In genomic region chr9:76690575-76691370, GRCh38 we compare ENCODE assay signal across 26 cellular contexts.
A peak's percentile ranks its signal among the peaks of the same experiment; 100 is the strongest.
DNase-seq lines count a peak whose midpoint lies in the region; ATAC-seq and TF ChIP-seq lines count a peak whose summit lies in the region.
"Had no signal": no experiment of that assay in that cellular context is flagged by ENCODE, and none has a peak within 500 bp of the region (broad histone marks: within the 10 kb centered on the region; RNA-seq: fewer than 3 reads in every experiment).

No MANE protein-coding gene starts in this region.

- H3K27ac ChIP-seq in OCI-LY3 (ENCODE audit: low read length) (no peak overlapping the region), dorsolateral prefrontal cortex (peak overlapping the region in 40 of 59 donors; percentile 17 to 85 (median 66)), psoas muscle (no peak overlapping the region)
- H3K27ac ChIP-seq: body of pancreas, KMS-11, pancreas, right atrium auricular region, SK-N-MC had no signal

- no peaks in the 10 kb centered on the region for H3K79me2 ChIP-seq in OCI-LY3 (ENCODE audit: low read length)

- peaks cover 31% of the 10 kb centered on the region for H3K27me3 Mint-ChIP-seq in type B pancreatic cell

- TF ChIP-seq CTCF in OCI-LY3 (IDR thresholded peaks at IDR 0.05; ENCODE audit: low read depth, low read length) (no peak), dorsolateral prefrontal cortex (IDR thresholded peaks at IDR 0.05 in 54 of 56, conservative IDR thresholded peaks at IDR 0.05 in 2 of 56; ENCODE audit: low read depth in 1 of 56, partially characterized antibody in 56 of 56) (no peak), type B pancreatic cell (conservative IDR thresholded peaks at IDR 0.05) (no peak), psoas muscle (IDR thresholded peaks at IDR 0.05) (no peak)

- peaks cover 56% of the 10 kb centered on the region for H3K27me3 ChIP-seq in OCI-LY3 (ENCODE audit: low read depth, low read length)
- no peaks in the 10 kb centered on the region for H3K27me3 ChIP-seq in dorsolateral prefrontal cortex
- H3K27me3 ChIP-seq in neuron (ENCODE audit: insufficient read depth, low read length): no peaks in the 10 kb centered on the region
- H3K27me3 ChIP-seq in psoas muscle (ENCODE audit: insufficient read depth in 3 of 3, low read length in 2 of 3): peaks cover 0 to 4% (median 0%) of the 10 kb centered on the region in 3 donors
- H3K27me3 ChIP-seq: body of pancreas, pancreas, right atrium auricular region had no signal

- peak overlapping the region; percentile 74; the same call in 1 of the 2 replicates for H3K4me2 ChIP-seq in OCI-LY3 (ENCODE audit: low read length)
- H3K4me2 ChIP-seq: KMS-11, smooth muscle cell had no signal

- H3K36me3 Mint-ChIP-seq in type B pancreatic cell: no peaks in the 10 kb centered on the region
- H3K36me3 Mint-ChIP-seq: activated naive CD8-positive, alpha-beta T cell treated with anti-CD3 and anti-CD28 coated beads for 36 hours; naive thymus-derived CD4-positive, alpha-beta T cell had no signal

- H3K36me3 ChIP-seq in OCI-LY3 (replicated peaks; ENCODE audit: low read depth, low read length) (no peaks in the 10 kb centered on the region), neuron (ENCODE audit: insufficient read depth, low read length) (no peaks in the 10 kb centered on the region), psoas muscle (ENCODE audit: insufficient read depth in 1 of 2, low read depth in 1 of 2) (no peaks in the 10 kb centered on the region)
- H3K36me3 ChIP-seq: pancreas, right atrium auricular region had no signal

- H3K4me1 ChIP-seq in OCI-LY3 (ENCODE audit: low read length) (peaks cover 11% of the 10 kb centered on the region), neuron (ENCODE audit: insufficient read depth, low read length) (peaks cover 5% of the 10 kb centered on the region), psoas muscle (no peaks in the 10 kb centered on the region)
- H3K4me1 ChIP-seq: body of pancreas, pancreas, right atrium auricular region had no signal

- DNase-seq in NCI-H82 (lab: John Stamatoyannopoulos, UW): peak; percentile 43
- DNase-seq in NCI-H82 treated with DMSO at 0.1 percent for 48 hours (lab: John Stamatoyannopoulos, UW; ENCODE audit: unreplicated experiment): no peak
- peak in 1 of 10 donors; percentile 64 for DNase-seq in dorsolateral prefrontal cortex
- no peak for DNase-seq in type B pancreatic cell (ENCODE audit: extremely low spot score, unreplicated experiment)
- DNase-seq in psoas muscle: no peak
- no peak for DNase-seq in NCI-H2227 treated with DMSO at 0.1 percent for 48 hours (lab: John Stamatoyannopoulos, UW)
- DNase-seq: activated naive CD8-positive, alpha-beta T cell treated with anti-CD3 and anti-CD28 coated beads for 36 hours; activated T-cell treated with anti-CD3 and anti-CD28 coated beads for 4 hours; body of pancreas; effector CD4-positive, alpha-beta T cell; midbrain; NCI-H1694; NCI-H226; NCI-H774; pancreas; stimulated activated CD4-positive, alpha-beta T cell treated with anti-CD3 and anti-CD28 coated beads, Interleukin-1b, Interleukin-23, amount 100 ng/mL, for 48 hours; T-helper 17 cell; trophoblast cell had no signal

- no peaks in the 10 kb centered on the region for H4K20me1 ChIP-seq in OCI-LY3 (ENCODE audit: insufficient read depth, low read length)

- H3K4me1 Mint-ChIP-seq in type B pancreatic cell (ENCODE audit: unreplicated experiment): peaks cover 14% of the 10 kb centered on the region

- H3K9me3 ChIP-seq in OCI-LY3 (ENCODE audit: insufficient read depth, low read length) (no peaks in the 10 kb centered on the region), neuron (ENCODE audit: low read length) (no peaks in the 10 kb centered on the region), psoas muscle (no peaks in the 10 kb centered on the region)
- H3K9me3 ChIP-seq: body of pancreas, pancreas, right atrium auricular region had no signal

- no peak overlapping the region for H3K9ac ChIP-seq in OCI-LY3 (ENCODE audit: low read length)
- H3K9ac ChIP-seq: KMS-11 had no signal

- 48 to 69% (median 53%) methylated on average over 6 of the region's 6 CpGs for WGBS in psoas muscle, 3 donors

- no peak overlapping the region for H3K27ac Mint-ChIP-seq in type B pancreatic cell
- H3K27ac Mint-ChIP-seq: activated CD8-positive, alpha-beta T cell treated with anti-CD3 and anti-CD28 coated beads for 36 hours; activated naive CD8-positive, alpha-beta T cell treated with anti-CD3 and anti-CD28 coated beads for 36 hours had no signal

- H2AFZ ChIP-seq in OCI-LY3 (ENCODE audit: low read depth, low read length) (peak overlapping the region; percentile 94; the same call in 1 of the 2 replicates), neuron (ENCODE audit: low read depth, low read length) (peak overlapping the region; percentile 21)

- no peak overlapping the region for H3K4me3 Mint-ChIP-seq in type B pancreatic cell

- intact Hi-C loops in dorsolateral prefrontal cortex (cut with DNase I): no loop called here
- intact Hi-C loops in psoas muscle (cut with DNase I): no loop called here

- no peak for ATAC-seq in psoas muscle
- ATAC-seq: activated CD8-positive, alpha-beta T cell treated with anti-CD3 and anti-CD28 coated beads for 36 hours; body of pancreas; naive thymus-derived CD4-positive, alpha-beta T cell; T-helper 17 cell had no signal

- no peaks in the 10 kb centered on the region for H3K9me3 Mint-ChIP-seq in type B pancreatic cell
- H3K9me3 Mint-ChIP-seq: activated CD8-positive, alpha-beta T cell treated with anti-CD3 and anti-CD28 coated beads for 36 hours; activated naive CD8-positive, alpha-beta T cell treated with anti-CD3 and anti-CD28 coated beads for 36 hours; naive thymus-derived CD4-positive, alpha-beta T cell had no signal

- H3K4me3 ChIP-seq in OCI-LY3 (ENCODE audit: low read length) (0 out of 2 replicates have a peak overlapping the region, but pooled peaks have one; percentile 82), dorsolateral prefrontal cortex (peak overlapping the region in 58 of 59 donors; percentile 30 to 75 (median 56)), neuron (ENCODE audit: low read length) (no peak overlapping the region), psoas muscle (no peak overlapping the region)
- H3K4me3 ChIP-seq: body of pancreas, SK-N-MC had no signal

Comparison
In these comparisons a context has a peak if more than half of its experiments do, and no peak if none do; other contexts are left out.
1. H3K27ac ChIP-seq: peak in dorsolateral prefrontal cortex (40 of 59); none in OCI-LY3 (single experiment) and psoas muscle (single experiment).
2. H3K4me3 ChIP-seq: peak in OCI-LY3 (single experiment) and dorsolateral prefrontal cortex (58 of 59); none in neuron (single experiment) and psoas muscle (single experiment).